ENCODE assay signal across 14 cellular contexts in the genomic region with DNA sequence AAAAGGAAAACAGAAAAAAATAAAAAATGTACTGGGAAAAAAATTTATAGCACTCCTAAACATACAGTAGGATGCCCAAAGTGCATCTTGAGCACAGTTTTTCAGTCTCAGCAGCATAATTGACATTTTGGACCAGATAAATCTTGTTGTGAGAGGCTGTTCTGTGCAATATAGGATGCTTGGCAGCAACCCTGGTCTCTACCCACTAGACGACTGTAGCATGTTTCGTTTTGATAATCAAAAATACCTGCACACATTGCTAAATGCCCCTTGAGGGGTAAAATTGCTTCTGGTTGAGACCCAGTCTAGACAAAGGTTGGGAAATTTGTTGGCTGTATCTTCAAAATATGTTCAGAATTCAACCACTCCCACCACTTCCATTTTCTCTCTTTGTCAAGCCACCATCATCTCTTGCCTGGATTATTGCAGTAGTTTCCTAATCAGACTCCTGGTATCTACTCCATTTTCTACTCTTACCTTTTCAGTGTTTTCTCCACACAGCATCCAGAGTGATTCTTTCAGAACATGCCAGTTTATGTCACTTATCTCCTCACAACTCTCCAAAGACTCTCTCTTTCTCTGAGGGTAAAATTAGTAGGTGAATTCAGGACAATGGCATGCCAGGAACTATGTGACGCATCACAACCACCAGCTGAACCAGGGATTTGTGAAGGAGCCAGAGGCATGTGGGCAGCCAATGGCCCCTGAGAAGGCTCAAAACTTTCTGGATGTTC.
DNase-seq lines count a peak whose midpoint lies in the region; ATAC-seq, FAIRE-seq and TF ChIP-seq lines count a peak whose summit lies in the region.
"Had no signal": no experiment of that assay in that cellular context is flagged by ENCODE, and none has a peak within 500 bp of the region (broad histone marks: within the 10 kb centered on the region; RNA-seq: fewer than 3 reads in every experiment).

No MANE protein-coding gene starts in this region.

- peak; percentile 87 for DNase-seq in A172 (ENCODE audit: low spot score)
- peak; percentile 78 for DNase-seq in HS-5 (ENCODE audit: low read depth)
- no peak for DNase-seq in bronchial epithelial cell (ENCODE audit: low read depth)
- DNase-seq in right cardiac atrium = peak; percentile 13 to 50 (median 42)
- no peak for DNase-seq in colonic mucosa
- DNase-seq in effector CD8-positive, alpha-beta T cell (lab: John Stamatoyannopoulos, UW) = no peak
- no peak for DNase-seq in pancreas
- DNase-seq: activated naive CD8-positive, alpha-beta T cell treated with anti-CD3 and anti-CD28 coated beads, Interleukin-2, amount 10 ng/mL, durations not matched to agents 7 days and 5 days; kidney glomerular epithelial cell; NCI-H2029; occipital lobe had no signal

- no peak overlapping the region for H3K4me3 ChIP-seq in bronchial epithelial cell (ENCODE audit: low read depth, low read length)
- H3K4me3 ChIP-seq in right cardiac atrium (ENCODE audit: low read length) = peak overlapping the region; percentile 45
- no peak overlapping the region for H3K4me3 ChIP-seq in colonic mucosa
- no peak overlapping the region for H3K4me3 ChIP-seq in pancreas
- H3K4me3 ChIP-seq: A549 had no signal

- no peak overlapping the region for H3K9ac ChIP-seq in colonic mucosa (ENCODE audit: low read depth in 2 of 2, low read length in 2 of 2)

- H3K36me3 ChIP-seq in bronchial epithelial cell (ENCODE audit: control insufficient read depth, insufficient read depth, low read length) (no peaks in the 10 kb centered on the region), colonic mucosa (no peaks in the 10 kb centered on the region), pancreas (no peaks in the 10 kb centered on the region)

- H3K27me3 ChIP-seq in bronchial epithelial cell (ENCODE audit: control insufficient read depth, insufficient read depth, low read length) = no peaks in the 10 kb centered on the region
- H3K27me3 ChIP-seq in right cardiac atrium (ENCODE audit: control insufficient read depth, insufficient read depth) = no peaks in the 10 kb centered on the region
- no peaks in the 10 kb centered on the region for H3K27me3 ChIP-seq in colonic mucosa
- no peaks in the 10 kb centered on the region for H3K27me3 ChIP-seq in pancreas

- intact Hi-C loops in right cardiac atrium (cut with DNase I) (no loop called here), colonic mucosa (cut with DNase I) (no loop called here), pancreas (cut with DNase I) (no loop called here)

- H3K4me1 ChIP-seq in right cardiac atrium (ENCODE audit: control insufficient read depth, insufficient read depth, low read length) (no peaks in the 10 kb centered on the region), colonic mucosa (no peaks in the 10 kb centered on the region), pancreas (no peaks in the 10 kb centered on the region)
- H3K4me1 ChIP-seq: A549 had no signal

- H3K27ac ChIP-seq in right cardiac atrium (ENCODE audit: low read length) (peak overlapping the region; percentile 84), colonic mucosa (no peak overlapping the region), pancreas (no peak overlapping the region)
- H3K27ac ChIP-seq: A549 had no signal

- no peak for TF ChIP-seq CTCF in bronchial epithelial cell (IDR thresholded peaks at IDR 0.05; ENCODE audit: insufficient read depth, low read length, severe bottlenecking)
- TF ChIP-seq CTCF in colonic mucosa (IDR thresholded peaks at IDR 0.05) = no peak
- TF ChIP-seq CTCF in pancreas (IDR thresholded peaks at IDR 0.05) = no peak

- H3K9me3 ChIP-seq in right cardiac atrium (ENCODE audit: control insufficient read depth, low read length) = no peaks in the 10 kb centered on the region
- H3K9me3 ChIP-seq in colonic mucosa = no peaks in the 10 kb centered on the region
- H3K9me3 ChIP-seq in pancreas = no peaks in the 10 kb centered on the region
- H3K9me3 ChIP-seq: A549 had no signal

- peak; percentile 7 for FAIRE-seq in bronchial epithelial cell (lab: Jason Lieb, UNC)
- FAIRE-seq in pancreas (lab: Jason Lieb, UNC) = no peak
- FAIRE-seq: A549, G401.6 had no signal

- WGBS in right cardiac atrium = 56% methylated on average over 3 of the region's 3 CpGs
- WGBS in pancreas, 2 donors = 70 to 92% methylated on average over 3 of the region's 3 CpGs

- ATAC-seq in right cardiac atrium (peak; percentile 87 to 91), pancreas (no peak), GM18867 (IDR thresholded peaks at IDR 0.05; ENCODE audit: unreplicated experiment) (no peak)
- ATAC-seq: A549 had no signal

Comparison
In these comparisons a context has a peak if more than half of its experiments do, and no peak if none do; other contexts are left out.
1. DNase-seq: peak in A172 (single experiment), HS-5 (single experiment) and right cardiac atrium (3 of 3); none in bronchial epithelial cell (single experiment), colonic mucosa (single experiment), effector CD8-positive, alpha-beta T cell (single experiment) and pancreas (0 of 6).
2. ATAC-seq: peak in right cardiac atrium (2 of 2); none in pancreas (0 of 4) and GM18867 (single experiment).